13 cellular contexts compared by ENCODE assay signal in the genomic region with DNA sequence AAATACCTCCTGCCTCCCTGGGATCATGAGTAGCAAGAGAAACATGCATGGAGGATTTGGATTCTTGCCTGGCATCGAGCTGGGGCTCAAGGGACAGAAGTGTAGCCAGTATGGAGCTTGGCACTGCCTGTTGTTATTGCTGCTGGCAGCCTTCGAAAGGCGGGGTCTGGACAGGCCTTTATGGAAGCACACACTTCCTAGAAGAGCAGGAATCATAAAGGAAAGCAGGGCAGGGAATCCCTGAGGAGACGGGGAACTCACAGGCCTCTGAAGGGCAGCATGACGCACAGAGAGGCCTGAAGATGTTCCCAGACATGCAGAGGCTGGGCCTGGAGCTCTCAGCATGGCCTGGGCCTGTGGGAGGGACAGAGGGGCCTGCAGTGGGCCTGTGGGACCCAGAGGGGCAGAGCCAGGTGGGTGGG. TPM values are rescaled to one million over a fixed set of nuclear protein-coding genes. Genes with fewer than 3 reads are reported as not detected.
A peak's percentile ranks its signal among the peaks of the same experiment; 100 is the strongest.
DNase-seq lines count a peak whose midpoint lies in the region; ATAC-seq and TF ChIP-seq lines count a peak whose summit lies in the region.
"Had no signal": no experiment of that assay in that cellular context is flagged by ENCODE, and none has a peak within 500 bp of the region (broad histone marks: within the 10 kb centered on the region; RNA-seq: fewer than 3 reads in every experiment).

No MANE protein-coding gene starts in this region.

- H3K4me3 ChIP-seq in AG04449 (ENCODE audit: low read depth, low read length) (no peak overlapping the region), adipocyte (ENCODE audit: low read length) (no peak overlapping the region)
- H3K4me3 ChIP-seq: skin epidermis had no signal

- peaks cover 22% of the 10 kb centered on the region for H3K4me1 ChIP-seq in adipocyte (ENCODE audit: control insufficient read depth, insufficient read depth, low read length)

- H3K27me3 ChIP-seq in adipocyte (replicated peaks; ENCODE audit: control insufficient read depth, insufficient read depth, low read length), result no peaks in the 10 kb centered on the region

- no peaks in the 10 kb centered on the region for H3K9me3 Mint-ChIP-seq in osteocyte (ENCODE audit: unreplicated experiment)
- H3K9me3 Mint-ChIP-seq: activated T-helper 17 cell treated with anti-CD3 and anti-CD28 coated beads, Interleukin-2, amount 50 U/mL, for 72 hours had no signal

- no peaks in the 10 kb centered on the region for H3K36me3 Mint-ChIP-seq in osteocyte (ENCODE audit: unreplicated experiment)
- H3K36me3 Mint-ChIP-seq: naive B cell had no signal

- H3K36me3 ChIP-seq in adipocyte (ENCODE audit: control insufficient read depth, insufficient read depth, low read length, severe bottlenecking), result peaks cover 53% of the 10 kb centered on the region

- no peaks in the 10 kb centered on the region for H3K27me3 Mint-ChIP-seq in osteocyte (ENCODE audit: unreplicated experiment)
- H3K27me3 Mint-ChIP-seq: activated T-helper 17 cell treated with anti-CD3 and anti-CD28 coated beads, Interleukin-2, amount 50 U/mL, for 72 hours had no signal

- H3K4me1 Mint-ChIP-seq in osteocyte (ENCODE audit: unreplicated experiment), result peaks cover 21% of the 10 kb centered on the region
- H3K4me1 Mint-ChIP-seq: activated T-helper 17 cell treated with anti-CD3 and anti-CD28 coated beads, Interleukin-2, amount 50 U/mL, for 72 hours; naive B cell had no signal

- H3K9ac ChIP-seq in adipocyte (ENCODE audit: low read length), result peak overlapping the region; percentile 66

- no peak overlapping the region for H3K4me3 Mint-ChIP-seq in osteocyte (ENCODE audit: unreplicated experiment)
- H3K4me3 Mint-ChIP-seq: activated T-helper 17 cell treated with anti-CD3 and anti-CD28 coated beads, Interleukin-2, amount 50 U/mL, for 72 hours; naive B cell had no signal

- intact Hi-C loops in Right ventricle myocardium superior (cut with DNase I), result no loop called here

- peak; percentile 66 for ATAC-seq in Right ventricle myocardium superior (ENCODE audit: poor library complexity)
- no peak for ATAC-seq in GM19395 (IDR thresholded peaks at IDR 0.05; ENCODE audit: unreplicated experiment)
- no peak for ATAC-seq in HG03139 (IDR thresholded peaks at IDR 0.05; ENCODE audit: unreplicated experiment)
- ATAC-seq: activated T-helper 17 cell treated with anti-CD3 and anti-CD28 coated beads, Interleukin-2, amount 50 U/mL, for 72 hours had no signal

- peak overlapping the region; percentile 52 for H3K27ac Mint-ChIP-seq in osteocyte (ENCODE audit: unreplicated experiment)
- H3K27ac Mint-ChIP-seq: activated T-helper 17 cell treated with anti-CD3 and anti-CD28 coated beads, Interleukin-2, amount 50 U/mL, for 72 hours had no signal

- DNase-seq in AG04449 (ENCODE audit: low read depth, low spot score), result peak; percentile 34
- DNase-seq in adipocyte (ENCODE audit: low read depth), result peak; percentile 37
- peak; percentile 61 for DNase-seq in Right ventricle myocardium superior
- DNase-seq in osteocyte (ENCODE audit: extremely low spot score, unreplicated experiment), result peak; percentile 76
- no peak for DNase-seq in GM20000 (ENCODE audit: low spot score)
- no peak for DNase-seq in DMS 273 treated with DMSO at 0.1 percent for 48 hours (lab: John Stamatoyannopoulos, UW)
- DNase-seq: activated CD4-positive, alpha-beta T cell treated with anti-CD3 and anti-CD28 coated beads for 4 hours; naive B cell; NCI-H2171 treated with DMSO at 0.1 percent for 48 hours had no signal

- H3K9me3 ChIP-seq in adipocyte (ENCODE audit: control insufficient read depth, low read length), result no peaks in the 10 kb centered on the region

- TF ChIP-seq CTCF in AG04449 (IDR thresholded peaks at IDR 0.05; ENCODE audit: insufficient read depth, low read length, missing control alignments), result no peak
- TF ChIP-seq CTCF in osteocyte (IDR thresholded peaks at IDR 0.05), result no peak
- TF ChIP-seq CTCF in GM20000 (IDR thresholded peaks at IDR 0.05; ENCODE audit: extremely low read depth, missing control alignments), result no peak

- POLR2A ChIA-PET in AG04449 (lab: Yijun Ruan, JAX), result no interaction called here

- CTCF ChIA-PET in AG04449 (lab: Yijun Ruan, JAX), result interaction anchor here (0.8 to 3.6 kb wide), 3 partner anchors 17 to 131 kb away, joined by 3 to 16 read pairs (median 4); no protein-coding TSS in a partner anchor

RNA-seq across cellular contexts. Expression of a gene that starts 18.6 kb away (rescaled TPM):
- total RNA-seq in Right ventricle myocardium superior (34.7 TPM), osteocyte (80.6 and 89.2 TPM in 2 replicates)

Comparison
In these comparisons a context has a peak if more than half of its experiments do, and no peak if none do; other contexts are left out.
1. DNase-seq: peak in AG04449 (single experiment), adipocyte (single experiment), Right ventricle myocardium superior (single experiment) and osteocyte (single experiment); none in GM20000 (single experiment) and DMS 273 treated with DMSO at 0.1 percent for 48 hours (single experiment).